ENCODE assay signal across 1 cellular context in the genomic region with DNA sequence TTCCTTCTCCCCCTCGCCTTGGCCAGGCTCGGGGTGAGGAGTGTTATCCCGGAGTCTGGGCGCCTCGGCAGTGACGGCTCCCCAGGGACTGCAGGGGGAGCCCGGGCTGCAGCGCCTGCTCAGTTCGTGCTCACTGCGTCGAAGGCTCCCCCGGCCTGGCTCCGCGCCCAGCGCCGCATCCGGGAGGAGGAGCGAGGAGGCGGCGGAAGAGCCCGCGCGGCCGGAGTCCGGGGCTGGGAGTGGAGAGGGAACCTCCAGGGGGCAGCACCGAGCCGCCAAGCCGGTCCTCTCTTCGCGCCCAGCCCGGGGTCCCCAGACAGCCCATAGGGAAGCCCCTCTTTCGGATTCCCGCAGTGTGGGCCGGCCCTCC.
TF ChIP-seq lines count a peak whose summit lies in the region.

No MANE protein-coding gene starts in this region.

TF ChIP-seq in K562, 482 proteins besides CTCF, POLR2A, EP300 and RAD21 (continued from another document and continues in another):
- TF ChIP-seq, protein P1, sequence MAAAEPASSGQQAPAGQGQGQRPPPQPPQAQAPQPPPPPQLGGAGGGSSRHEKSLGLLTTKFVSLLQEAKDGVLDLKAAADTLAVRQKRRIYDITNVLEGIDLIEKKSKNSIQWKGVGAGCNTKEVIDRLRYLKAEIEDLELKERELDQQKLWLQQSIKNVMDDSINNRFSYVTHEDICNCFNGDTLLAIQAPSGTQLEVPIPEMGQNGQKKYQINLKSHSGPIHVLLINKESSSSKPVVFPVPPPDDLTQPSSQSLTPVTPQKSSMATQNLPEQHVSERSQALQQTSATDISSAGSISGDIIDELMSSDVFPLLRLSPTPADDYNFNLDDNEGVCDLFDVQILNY (CRISPR knock-in tag; IDR thresholded peaks at IDR 0.05): 0 out of 2 replicates have a peak, but pooled peaks have one; percentile 30
- TF ChIP-seq RUNX1 (IDR thresholded peaks at IDR 0.05; ENCODE audit: low read depth): no peak
- TF ChIP-seq IRF2 (CRISPR knock-in tag; IDR thresholded peaks at IDR 0.05): no peak
- TF ChIP-seq DDX20 (tag; IDR thresholded peaks at IDR 0.05; ENCODE audit: low read depth): no peak
- 0 out of 2 replicates have a peak, but pooled peaks have one; percentile 8 for TF ChIP-seq ELF2 (CRISPR knock-in tag; IDR thresholded peaks at IDR 0.05)
- no peak for TF ChIP-seq ZNF764 (CRISPR knock-in tag; IDR thresholded peaks at IDR 0.05; ENCODE audit: low read depth)
- TF ChIP-seq RBM39 (optimal IDR thresholded peaks at IDR 0.05; ENCODE audit: low read depth, low read length): no peak
- TF ChIP-seq ATF1 (CRISPR knock-in tag; IDR thresholded peaks at IDR 0.05): peak; percentile 50; the same call in 1 of the 2 replicates
- TF ChIP-seq ATF1 (tag; IDR thresholded peaks at IDR 0.05): peak; percentile 75
- TF ChIP-seq SRSF7 (optimal IDR thresholded peaks at IDR 0.05; ENCODE audit: low read depth, low read length): no peak
- no peak for TF ChIP-seq HES1 (IDR thresholded peaks at IDR 0.05; ENCODE audit: low read depth)
- TF ChIP-seq FOXK1 (CRISPR knock-in tag; IDR thresholded peaks at IDR 0.05; ENCODE audit: borderline replicate concordance): no peak
- TF ChIP-seq ZNF212 (CRISPR knock-in tag; IDR thresholded peaks at IDR 0.05): no peak
- TF ChIP-seq ZNF644 (tag; IDR thresholded peaks at IDR 0.05; ENCODE audit: low read depth): no peak
- TF ChIP-seq, protein P2, sequence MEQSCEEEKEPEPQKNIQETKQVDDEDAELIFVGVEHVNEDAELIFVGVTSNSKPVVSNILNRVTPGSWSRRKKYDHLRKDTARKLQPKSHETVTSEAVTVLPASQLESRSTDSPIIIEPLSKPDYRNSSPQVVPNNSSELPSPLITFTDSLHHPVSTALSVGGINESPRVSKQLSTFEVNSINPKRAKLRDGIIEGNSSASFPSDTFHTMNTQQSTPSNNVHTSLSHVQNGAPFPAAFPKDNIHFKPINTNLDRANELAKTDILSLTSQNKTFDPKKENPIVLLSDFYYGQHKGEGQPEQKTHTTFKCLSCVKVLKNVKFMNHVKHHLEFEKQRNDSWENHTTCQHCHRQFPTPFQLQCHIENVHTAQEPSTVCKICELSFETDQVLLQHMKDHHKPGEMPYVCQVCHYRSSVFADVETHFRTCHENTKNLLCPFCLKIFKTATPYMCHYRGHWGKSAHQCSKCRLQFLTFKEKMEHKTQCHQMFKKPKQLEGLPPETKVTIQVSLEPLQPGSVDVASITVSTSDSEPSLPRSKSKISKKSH (CRISPR knock-in tag; IDR thresholded peaks at IDR 0.05): no peak
- peak; percentile 19; the same call in 1 of the 2 replicates for TF ChIP-seq BHLHE40 (IDR thresholded peaks at IDR 0.05; ENCODE audit: low read length)
- TF ChIP-seq ZNF232 (CRISPR knock-in tag; IDR thresholded peaks at IDR 0.05): no peak
- peak; percentile 33 for TF ChIP-seq ELF1 (tag; IDR thresholded peaks at IDR 0.05)
- peak; percentile 52; the same call in 1 of the 2 replicates for TF ChIP-seq ZBTB33 (CRISPR knock-in tag; IDR thresholded peaks at IDR 0.05)
- no peak; the same call in none of the 2 replicates for TF ChIP-seq HMGXB4 (CRISPR knock-in tag; IDR thresholded peaks at IDR 0.05)
- no peak for TF ChIP-seq ZNF277 (CRISPR knock-in tag; IDR thresholded peaks at IDR 0.05; ENCODE audit: borderline replicate concordance)
- TF ChIP-seq ILF3 (IDR thresholded peaks at IDR 0.05; ENCODE audit: borderline replicate concordance): no peak
- TF ChIP-seq MEIS2 (IDR thresholded peaks at IDR 0.05; ENCODE audit: partially characterized antibody): peak; percentile 8
- no peak for TF ChIP-seq CBX2 (IDR thresholded peaks at IDR 0.05; ENCODE audit: insufficient read depth, low read length, poor library complexity, severe bottlenecking)
- TF ChIP-seq TCF7L2 (IDR thresholded peaks at IDR 0.05; ENCODE audit: low read depth, low read length): no peak
- TF ChIP-seq KDM4B (IDR thresholded peaks at IDR 0.05; ENCODE audit: borderline replicate concordance in 2 of 2, low read depth in 1 of 2): 0 out of 4 replicates have a peak, but pooled peaks of 1 of the 2 experiments have one; percentile 22
- no peak for TF ChIP-seq ZNF23 (CRISPR knock-in tag; IDR thresholded peaks at IDR 0.05)
- peak; percentile 6; the same call in 1 of the 2 replicates for TF ChIP-seq SMARCE1 (IDR thresholded peaks at IDR 0.05)
- TF ChIP-seq LCOR (CRISPR knock-in tag; IDR thresholded peaks at IDR 0.05): peak; percentile 84
- 0 out of 2 replicates have a peak, but pooled peaks have one; percentile 27 for TF ChIP-seq FOXJ2 (tag; IDR thresholded peaks at IDR 0.05)
- TF ChIP-seq FUS (optimal IDR thresholded peaks at IDR 0.05; ENCODE audit: low read depth, low read length): peak; percentile 78
- no peak for TF ChIP-seq TEAD2 (tag; IDR thresholded peaks at IDR 0.05)
- TF ChIP-seq SIRT6 (IDR thresholded peaks at IDR 0.05; ENCODE audit: low read depth, low read length): no peak
- peak; percentile 96 for TF ChIP-seq CCNT2 (IDR thresholded peaks at IDR 0.05; ENCODE audit: borderline replicate concordance, extremely low read depth, insufficient read length, low read depth, low read length)
- no peak for TF ChIP-seq CBX5 (IDR thresholded peaks at IDR 0.05; ENCODE audit: borderline replicate concordance, low read depth)
- no peak for TF ChIP-seq SIX5 (IDR thresholded peaks at IDR 0.05; ENCODE audit: borderline replicate concordance in 1 of 2, insufficient read depth in 1 of 2, low read depth in 1 of 2, low read length in 2 of 2)
- TF ChIP-seq, protein P3, sequence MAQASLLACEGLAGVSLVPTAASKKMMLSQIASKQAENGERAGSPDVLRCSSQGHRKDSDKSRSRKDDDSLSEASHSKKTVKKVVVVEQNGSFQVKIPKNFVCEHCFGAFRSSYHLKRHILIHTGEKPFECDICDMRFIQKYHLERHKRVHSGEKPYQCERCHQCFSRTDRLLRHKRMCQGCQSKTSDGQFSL (CRISPR knock-in tag; IDR thresholded peaks at IDR 0.05): peak; percentile 58; the same call in 1 of the 2 replicates
- TF ChIP-seq, protein P3 (tag; IDR thresholded peaks at IDR 0.05): no peak; a peak in 1 of 4 replicates
- TF ChIP-seq TEAD1 (CRISPR knock-in tag; IDR thresholded peaks at IDR 0.05): peak in 1 of 2 experiments; percentile 64; a peak in 1 of 4 replicates
- TF ChIP-seq RBBP5 (IDR thresholded peaks at IDR 0.05; ENCODE audit: borderline replicate concordance, insufficient read depth, low read length, poor library complexity, severe bottlenecking): peak; percentile 48
- TF ChIP-seq, protein P4, sequence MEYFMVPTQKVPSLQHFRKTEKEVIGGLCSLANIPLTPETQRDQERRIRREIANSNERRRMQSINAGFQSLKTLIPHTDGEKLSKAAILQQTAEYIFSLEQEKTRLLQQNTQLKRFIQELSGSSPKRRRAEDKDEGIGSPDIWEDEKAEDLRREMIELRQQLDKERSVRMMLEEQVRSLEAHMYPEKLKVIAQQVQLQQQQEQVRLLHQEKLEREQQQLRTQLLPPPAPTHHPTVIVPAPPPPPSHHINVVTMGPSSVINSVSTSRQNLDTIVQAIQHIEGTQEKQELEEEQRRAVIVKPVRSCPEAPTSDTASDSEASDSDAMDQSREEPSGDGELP (CRISPR knock-in tag; IDR thresholded peaks at IDR 0.05; ENCODE audit: borderline replicate concordance): peak; percentile 73; the same call in 1 of the 2 replicates
- TF ChIP-seq RBFOX2 (IDR thresholded peaks at IDR 0.05; ENCODE audit: low read depth, low read length): peak; percentile 84
- TF ChIP-seq POLR3G (IDR thresholded peaks at IDR 0.05; ENCODE audit: extremely low read depth, insufficient read length, insufficient replicate concordance): no peak
- TF ChIP-seq SRSF3 (IDR thresholded peaks at IDR 0.05; ENCODE audit: insufficient read depth, low read length): 0 out of 2 replicates have a peak, but pooled peaks have one; percentile 33
- 0 out of 2 replicates have a peak, but pooled peaks have one; percentile 14 for TF ChIP-seq NFE2 (IDR thresholded peaks at IDR 0.05; ENCODE audit: low read depth)
- TF ChIP-seq NCOR1 (IDR thresholded peaks at IDR 0.05): no peak
- peak; percentile 25; the same call in 1 of the 2 replicates for TF ChIP-seq GATAD2B (IDR thresholded peaks at IDR 0.05; ENCODE audit: borderline replicate concordance)
- no peak for TF ChIP-seq C11orf30 (IDR thresholded peaks at IDR 0.05; ENCODE audit: low read depth)
- TF ChIP-seq, protein P5, sequence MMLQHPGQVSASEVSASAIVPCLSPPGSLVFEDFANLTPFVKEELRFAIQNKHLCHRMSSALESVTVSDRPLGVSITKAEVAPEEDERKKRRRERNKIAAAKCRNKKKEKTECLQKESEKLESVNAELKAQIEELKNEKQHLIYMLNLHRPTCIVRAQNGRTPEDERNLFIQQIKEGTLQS (IDR thresholded peaks at IDR 0.05): no peak
- TF ChIP-seq, protein P5 (CRISPR knock-in tag; conservative IDR thresholded peaks at IDR 0.05): peak; percentile 66
- TF ChIP-seq CEBPB (tag; IDR thresholded peaks at IDR 0.05): no peak
- TF ChIP-seq, protein P6, sequence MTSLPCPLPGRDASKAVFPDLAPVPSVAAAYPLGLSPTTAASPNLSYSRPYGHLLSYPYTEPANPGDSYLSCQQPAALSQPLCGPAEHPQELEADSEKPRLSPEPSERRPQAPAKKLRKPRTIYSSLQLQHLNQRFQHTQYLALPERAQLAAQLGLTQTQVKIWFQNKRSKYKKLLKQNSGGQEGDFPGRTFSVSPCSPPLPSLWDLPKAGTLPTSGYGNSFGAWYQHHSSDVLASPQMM (CRISPR knock-in tag; IDR thresholded peaks at IDR 0.05): no peak
- TF ChIP-seq MLLT1 (IDR thresholded peaks at IDR 0.05): no peak
- TF ChIP-seq MBD2 (IDR thresholded peaks at IDR 0.05; ENCODE audit: borderline replicate concordance, low read depth): peak; percentile 46; the same call in 1 of the 2 replicates
- no peak for TF ChIP-seq THRA (IDR thresholded peaks at IDR 0.05)
